2 cellular contexts compared by ENCODE assay signal in the genomic region with DNA sequence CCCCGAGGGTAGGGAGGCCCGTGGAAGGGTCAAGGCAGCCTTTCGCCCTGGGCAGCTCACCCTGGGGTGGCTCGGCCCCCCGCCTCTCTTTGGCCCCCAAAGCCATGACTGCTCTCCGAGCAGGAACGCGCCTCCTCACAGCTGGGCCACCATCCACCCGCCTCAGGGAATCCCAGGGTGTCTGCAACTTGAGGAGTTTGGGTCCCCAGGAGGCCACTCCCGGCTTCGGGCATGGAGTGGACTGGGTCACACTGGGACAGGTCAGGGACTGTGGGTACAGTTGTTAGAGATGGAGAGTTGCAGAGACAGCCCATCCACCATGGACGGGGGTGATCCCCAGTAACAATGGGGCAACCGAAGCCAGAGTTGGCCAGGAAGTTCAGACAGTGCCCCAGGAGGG. TPM values are rescaled to one million over a fixed set of nuclear protein-coding genes. Genes with fewer than 3 reads are reported as not detected.
"Had no signal": no experiment of that assay in that cellular context is flagged by ENCODE, and none has a peak within 500 bp of the region (broad histone marks: within the 10 kb centered on the region; RNA-seq: fewer than 3 reads in every experiment).

No MANE protein-coding gene starts in this region.

RNA-seq across cellular contexts. Expression of a gene that starts 19.8 kb away (rescaled TPM):
- total RNA-seq: G401, GM12878 had no signal
